Comparison of ENCODE assay signal across 13 cellular contexts in the genomic region with DNA sequence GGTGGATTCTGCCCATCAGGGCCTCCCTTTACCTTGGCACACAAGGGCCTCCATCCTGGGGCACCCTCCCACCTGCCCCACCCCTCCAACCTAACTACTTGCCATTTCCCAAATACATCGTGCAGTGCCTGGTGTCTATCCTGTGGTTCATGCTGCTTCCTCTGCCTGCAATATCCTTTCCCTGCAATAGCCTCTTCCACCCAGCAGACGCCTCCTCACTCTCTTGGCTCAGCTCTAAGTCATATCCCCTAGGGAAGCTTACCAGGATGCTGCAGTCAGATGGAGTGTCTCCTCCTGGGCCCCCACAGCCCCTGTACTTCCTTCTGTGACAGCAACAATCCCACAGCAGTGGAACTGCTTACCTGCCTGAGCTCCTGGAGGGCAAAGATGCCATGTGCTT. TPM values are rescaled to one million over a fixed set of nuclear protein-coding genes. Genes with fewer than 3 reads are reported as not detected.
A peak's percentile ranks its signal among the peaks of the same experiment; 100 is the strongest.
DNase-seq lines count a peak whose midpoint lies in the region; ATAC-seq and TF ChIP-seq lines count a peak whose summit lies in the region.
"Had no signal": no experiment of that assay in that cellular context is flagged by ENCODE, and none has a peak within 500 bp of the region (broad histone marks: within the 10 kb centered on the region; RNA-seq: fewer than 3 reads in every experiment).

No MANE protein-coding gene starts in this region.

- H4K20me1 ChIP-seq in PC-3 (ENCODE audit: low read length) (no peaks in the 10 kb centered on the region), Karpas-422 (ENCODE audit: insufficient read depth, low read depth, low read length) (no peaks in the 10 kb centered on the region)

- TF ChIP-seq CTCF in PC-3 (conservative IDR thresholded peaks at IDR 0.05; ENCODE audit: low read depth, low read length) (no peak), upper lobe of right lung (IDR thresholded peaks at IDR 0.05) (no peak)

- H3F3A ChIP-seq in PC-3 (ENCODE audit: low read length, unreplicated experiment), result no peaks in the 10 kb centered on the region

- H2AFZ ChIP-seq in PC-3 (ENCODE audit: low read length) (no peak overlapping the region), Karpas-422 (ENCODE audit: low read length) (no peak overlapping the region)

- intact Hi-C loops in PC-3 (cut with micrococcal nuclease), result no loop called here
- intact Hi-C loops in upper lobe of right lung (cut with DNase I), result no loop called here

- BruUV-seq in PC-3 (replicated peaks; lab: Mats Ljungman, UMichigan), result no TSS peak

- POLR2A ChIA-PET in PC-3 (lab: Charles Lee; ENCODE audit: unreplicated experiment), result no interaction called here

- H3K27ac ChIP-seq in PC-3 (ENCODE audit: low read length) (no peak overlapping the region), iPS-20b (ENCODE audit: low read length) (no peak overlapping the region), upper lobe of right lung (no peak overlapping the region), Karpas-422 (ENCODE audit: low read length) (no peak overlapping the region)
- H3K27ac ChIP-seq: prostate gland had no signal

- H3K36me3 ChIP-seq in PC-3 (ENCODE audit: low read depth, low read length), result no peaks in the 10 kb centered on the region
- H3K36me3 ChIP-seq in iPS-20b (ENCODE audit: insufficient read depth, low read depth, low read length), result no peaks in the 10 kb centered on the region
- H3K36me3 ChIP-seq in upper lobe of right lung, result no peaks in the 10 kb centered on the region
- no peaks in the 10 kb centered on the region for H3K36me3 ChIP-seq in Karpas-422 (ENCODE audit: insufficient read depth, low read length)
- H3K36me3 ChIP-seq: prostate gland had no signal

- peak; percentile 68 for ATAC-seq in PC-3
- ATAC-seq in upper lobe of right lung, result peak; percentile 12
- ATAC-seq: left colon had no signal

- H3K9me2 ChIP-seq in PC-3 (replicated peaks; ENCODE audit: low read length) (no peaks in the 10 kb centered on the region), Karpas-422 (replicated peaks; ENCODE audit: insufficient read depth, low read length) (no peaks in the 10 kb centered on the region)

- no peaks in the 10 kb centered on the region for H3K9me3 ChIP-seq in PC-3 (ENCODE audit: low read length)
- no peaks in the 10 kb centered on the region for H3K9me3 ChIP-seq in iPS-20b (ENCODE audit: insufficient read depth, low read depth, low read length)
- no peaks in the 10 kb centered on the region for H3K9me3 ChIP-seq in upper lobe of right lung
- H3K9me3 ChIP-seq in Karpas-422 (ENCODE audit: low read length), result no peaks in the 10 kb centered on the region; the same call in 1 of the 2 replicates
- H3K9me3 ChIP-seq: prostate gland had no signal

- peaks cover 12% of the 10 kb centered on the region for H3K4me1 ChIP-seq in PC-3 (ENCODE audit: insufficient read depth, low read length)
- peaks cover 7% of the 10 kb centered on the region; the same call in 1 of the 2 replicates for H3K4me1 ChIP-seq in iPS-20b (ENCODE audit: insufficient read depth, low read length)
- no peaks in the 10 kb centered on the region for H3K4me1 ChIP-seq in upper lobe of right lung
- H3K4me1 ChIP-seq in Karpas-422 (ENCODE audit: low read length), result no peaks in the 10 kb centered on the region
- H3K4me1 ChIP-seq: prostate gland had no signal

- peak; percentile 41 for DNase-seq in activated effector memory CD4-positive, alpha-beta T cell treated with anti-CD3 and anti-CD28 coated beads, Interleukin-2, amount 50 U/mL, for 16 hours
- DNase-seq in activated effector memory CD4-positive, alpha-beta T cell treated with Interleukin-2 at 50 U/mL for 16 hours, result no peak
- DNase-seq in PC-3 (no peak), upper lobe of right lung (no peak), Karpas-422 (no peak), UCSD-AML1 (lab: John Stamatoyannopoulos, UW; ENCODE audit: unreplicated experiment) (no peak), LoVo (ENCODE audit: low spot score) (no peak)
- DNase-seq: activated CD4-positive, CD25-positive, alpha-beta regulatory T cell treated with anti-CD3 and anti-CD28 coated beads, Interleukin-2, amount 50 U/mL, for 72 hours; left colon had no signal

- peaks cover 33% of the 10 kb centered on the region for H3K27me3 ChIP-seq in PC-3 (ENCODE audit: low read length)
- 0 out of 2 replicates have a peak, but pooled peaks cover 2% of the 10 kb centered on the region for H3K27me3 ChIP-seq in iPS-20b (ENCODE audit: insufficient read depth, low read length)
- no peaks in the 10 kb centered on the region for H3K27me3 ChIP-seq in upper lobe of right lung
- no peaks in the 10 kb centered on the region for H3K27me3 ChIP-seq in Karpas-422 (ENCODE audit: low read length)

- CTCF ChIA-PET in PC-3 (lab: Charles Lee), result no interaction called here

- H3K9ac ChIP-seq in PC-3 (ENCODE audit: low read length) (no peak overlapping the region), iPS-20b (ENCODE audit: low read depth, low read length) (no peak overlapping the region), Karpas-422 (ENCODE audit: low read length) (no peak overlapping the region)

- H3K79me2 ChIP-seq in PC-3 (ENCODE audit: low read length) (no peaks in the 10 kb centered on the region), Karpas-422 (ENCODE audit: low read length) (no peaks in the 10 kb centered on the region)

- H3K4me2 ChIP-seq in PC-3 (ENCODE audit: low read length), result no peak overlapping the region
- no peak overlapping the region for H3K4me2 ChIP-seq in Karpas-422 (ENCODE audit: low read depth, low read length, poor library complexity, severe bottlenecking)

- H3K4me3 ChIP-seq in PC-3 (ENCODE audit: low read length) (no peak overlapping the region), iPS-20b (ENCODE audit: low read length) (peak overlapping the region; percentile 41; the same call in 1 of the 2 replicates), upper lobe of right lung (no peak overlapping the region), Karpas-422 (ENCODE audit: low read length) (no peak overlapping the region)
- H3K4me3 ChIP-seq: prostate gland had no signal

RNA-seq across cellular contexts. Expression of gene CCDC182, which starts 36.7 kb away (rescaled TPM):
- total RNA-seq in PC-3 (2014; rRNA removed), result not detected in 2 replicates
- not detected for total RNA-seq in upper lobe of right lung
- total RNA-seq in Karpas-422 (2014; rRNA removed; shearing (Covaris generic); ENCODE audit: low replicate concordance), result not detected in 2 replicates
- total RNA-seq: HT-29, left colon, temporal lobe had no signal
